ENCODE assay signal across 15 cellular contexts in genomic region chr2:71787476-71788185, GRCh38.
DNase-seq lines count a peak whose midpoint lies in the region; TF ChIP-seq lines count a peak whose summit lies in the region.
"Had no signal": no experiment of that assay in that cellular context is flagged by ENCODE, and none has a peak within 500 bp of the region (broad histone marks: within the 10 kb centered on the region; RNA-seq: fewer than 3 reads in every experiment).

No MANE protein-coding gene starts in this region.

- peak; percentile 45 for DNase-seq in AG10803 (ENCODE audit: low read depth)
- peak; percentile 15 for DNase-seq in ELR (ENCODE audit: low read depth)
- DNase-seq in hepatocyte (ENCODE audit: low spot score): no peak
- peak; percentile 47 for DNase-seq in spleen
- no peak for DNase-seq in NCI-H446 treated with DMSO at 0.1 percent for 48 hours (lab: John Stamatoyannopoulos, UW)
- DNase-seq in hippocampal formation (lab: John Stamatoyannopoulos, UW): no peak
- no peak for DNase-seq in NCI-H510A (lab: John Stamatoyannopoulos, UW)
- DNase-seq: DMS153; NCI-H146; NCI-H2081 treated with DMSO at 0.1 percent for 48 hours; NCI-H2227 treated with DMSO at 0.1 percent for 48 hours; NCI-H526 treated with DMSO at 0.1 percent for 48 hours; NK-92 treated with Interleukin-12 subunit alpha and Interleukin-12 subunit beta, amount 100 ng/mL, for 24 hours had no signal

- H3K4me2 ChIP-seq in hepatocyte: no peak overlapping the region
- H3K4me2 ChIP-seq: BLaER1 treated with 17β-estradiol and CSF1 and Interleukin-3, amounts not matched to agents 10 nM and 100 nM had no signal

- TF ChIP-seq POLR2A in spleen (IDR thresholded peaks at IDR 0.05): no peak

- H3K4me3 ChIP-seq in AG10803 (ENCODE audit: low read length): no peak overlapping the region
- H3K4me3 ChIP-seq in hepatocyte: no peak overlapping the region
- no peak overlapping the region for H3K4me3 ChIP-seq in spleen
- H3K4me3 ChIP-seq: BLaER1 treated with 17β-estradiol and CSF1 and Interleukin-3, amounts not matched to agents 10 nM and 100 nM; GM12878 had no signal

- H2AFZ ChIP-seq in hepatocyte: no peak overlapping the region

- H3K36me3 ChIP-seq in hepatocyte (replicated peaks; ENCODE audit: insufficient read depth, low read depth) (no peaks in the 10 kb centered on the region), spleen (no peaks in the 10 kb centered on the region)
- H3K36me3 ChIP-seq: BLaER1 treated with 17β-estradiol and CSF1 and Interleukin-3, amounts not matched to agents 10 nM and 100 nM had no signal

- peaks cover 5% of the 10 kb centered on the region for H3K4me1 ChIP-seq in hepatocyte (ENCODE audit: insufficient read depth)
- H3K4me1 ChIP-seq in spleen: no peaks in the 10 kb centered on the region

- H4K20me1 ChIP-seq in hepatocyte (ENCODE audit: insufficient read depth, poor library complexity, severe bottlenecking): no peaks in the 10 kb centered on the region
- H4K20me1 ChIP-seq: BLaER1 treated with 17β-estradiol and CSF1 and Interleukin-3, amounts not matched to agents 10 nM and 100 nM had no signal

- no peaks in the 10 kb centered on the region for H3K79me2 ChIP-seq in hepatocyte

- H3K9me2 ChIP-seq in hepatocyte (replicated peaks; ENCODE audit: insufficient read depth): no peaks in the 10 kb centered on the region

- peak overlapping the region; percentile 63 for H3K27ac ChIP-seq in hepatocyte
- no peak overlapping the region for H3K27ac ChIP-seq in spleen
- H3K27ac ChIP-seq: BLaER1 treated with 17β-estradiol and CSF1 and Interleukin-3, amounts not matched to agents 10 nM and 100 nM had no signal

- intact Hi-C loops in spleen (cut with DNase I; ENCODE audit: low total_unique reads): no loop called here

- TF ChIP-seq CTCF in AG10803 (conservative IDR thresholded peaks at IDR 0.05; ENCODE audit: low read length): no peak
- no peak for TF ChIP-seq CTCF in hepatocyte (IDR thresholded peaks at IDR 0.05; ENCODE audit: poor library complexity)
- TF ChIP-seq CTCF in spleen (IDR thresholded peaks at IDR 0.05 in 8 of 11, conservative IDR thresholded peaks at IDR 0.05 in 3 of 11): no peak

- H3K9me3 ChIP-seq in hepatocyte (ENCODE audit: low read depth) (no peaks in the 10 kb centered on the region), spleen (no peaks in the 10 kb centered on the region)
- H3K9me3 ChIP-seq: BLaER1 treated with 17β-estradiol and CSF1 and Interleukin-3, amounts not matched to agents 10 nM and 100 nM had no signal

- WGBS in hepatocyte (ENCODE audit: low lambda C conversion rate, missing lambda C conversion rate): 78% methylated on average over 3 of the region's 3 CpGs
- WGBS in spleen, 5 donors: 80 to 86% (median 86%) methylated on average over 2 to 3 of the region's 3 CpGs

- H3K27me3 ChIP-seq in hepatocyte (no peaks in the 10 kb centered on the region), spleen (replicated peaks in 1 of 7) (peaks cover 0 to 12% (median 0%) of the 10 kb centered on the region in 7 donors)
- H3K27me3 ChIP-seq: BLaER1 treated with 17β-estradiol and CSF1 and Interleukin-3, amounts not matched to agents 10 nM and 100 nM had no signal

Comparison
In these comparisons a context has a peak if more than half of its experiments do, and no peak if none do; other contexts are left out.
1. DNase-seq: peak in AG10803 (single experiment), ELR (single experiment) and spleen (single experiment); none in hepatocyte (single experiment), NCI-H446 treated with DMSO at 0.1 percent for 48 hours (single experiment), hippocampal formation (0 of 2) and NCI-H510A (single experiment).